Comparison of ENCODE assay signal across 8 cellular contexts in genomic region chr10:83941189-83941588, GRCh38.
"Had no signal": no experiment of that assay in that cellular context is flagged by ENCODE, and none has a peak within 500 bp of the region (broad histone marks: within the 10 kb centered on the region; RNA-seq: fewer than 3 reads in every experiment).

No MANE protein-coding gene starts in this region.

- H3K4me3 ChIP-seq: GM12878 had no signal

- FAIRE-seq: G401.6, GM12878, GM12891, GM12892, GM18507, GM19239 had no signal

- ATAC-seq: GM12878 had no signal

- DNase-seq: GDM1, GF-D8 had no signal
